Comparison of ENCODE assay signal across 4 cellular contexts in the genomic region with DNA sequence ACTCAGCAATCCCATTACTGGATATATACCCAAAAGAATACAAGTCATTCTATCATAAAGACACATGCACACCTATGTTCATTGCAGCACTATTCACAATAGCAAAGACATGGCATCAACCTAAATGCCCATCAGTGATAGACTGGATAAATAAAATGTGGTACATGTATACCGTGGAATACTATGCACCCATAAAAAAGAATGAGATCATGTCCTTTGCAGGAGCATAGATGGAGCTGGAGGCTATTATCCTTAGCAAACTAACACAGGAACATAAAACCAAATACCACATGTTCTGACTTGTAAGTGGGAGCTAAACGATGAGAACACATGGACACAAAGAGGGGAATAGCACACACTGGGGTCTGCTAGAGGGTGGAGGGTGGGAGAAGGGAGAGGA.
TF ChIP-seq lines count a peak whose summit lies in the region.

No MANE protein-coding gene starts in this region.

TF ChIP-seq in HEK293, 187 proteins besides CTCF, POLR2A, EP300 and RAD21:
- TF ChIP-seq ZNF146 (tag by site-specific recombination; IDR thresholded peaks at IDR 0.05) = peak; percentile 99
- peak; percentile 60; the same call in 1 of the 2 replicates for TF ChIP-seq ZNF280D (tag by site-specific recombination; IDR thresholded peaks at IDR 0.05)
- TF ChIP-seq, protein P1, sequence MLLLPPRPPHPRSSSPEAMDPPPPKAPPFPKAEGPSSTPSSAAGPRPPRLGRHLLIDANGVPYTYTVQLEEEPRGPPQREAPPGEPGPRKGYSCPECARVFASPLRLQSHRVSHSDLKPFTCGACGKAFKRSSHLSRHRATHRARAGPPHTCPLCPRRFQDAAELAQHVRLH (tag by site-specific recombination; IDR thresholded peaks at IDR 0.05) = peak; percentile 87
TF ChIP-seq in HEK293: peak in this region for 3; not testable (repeated sequence) for 184.

TF ChIP-seq in SK-N-SH treated with all-trans-retinoic acid at 6 μM for 48 hours, 23 proteins besides CTCF, POLR2A, EP300 and RAD21:
- TF ChIP-seq ZNF8 (CRISPR knock-in tag; IDR thresholded peaks at IDR 0.05) = peak; percentile 94

TF ChIP-seq in K562, 482 proteins besides CTCF, POLR2A, EP300 and RAD21:
- TF ChIP-seq RBM25 (IDR thresholded peaks at IDR 0.05; ENCODE audit: low read depth, low read length, severe bottlenecking) = peak; percentile 28

TF ChIP-seq in HepG2, 621 proteins besides CTCF, POLR2A, EP300 and RAD21:
- TF ChIP-seq MNT (IDR thresholded peaks at IDR 0.05) = 0 out of 2 replicates have a peak, but pooled peaks have one; percentile 10
